ENCODE assay signal across 13 cellular contexts in genomic region chr7:122284608-122285007, GRCh38. TPM values are rescaled to one million over a fixed set of nuclear protein-coding genes. Genes with fewer than 3 reads are reported as not detected.
A peak's percentile ranks its signal among the peaks of the same experiment; 100 is the strongest.
DNase-seq lines count a peak whose midpoint lies in the region; ATAC-seq, FAIRE-seq and TF ChIP-seq lines count a peak whose summit lies in the region.
"Not testable (repeated sequence)": the region's sequence is repeated elsewhere in the genome, so short reads cannot be mapped to it uniquely, and the experiment has no call there.
"Had no signal": no experiment of that assay in that cellular context is flagged by ENCODE, and none has a peak within 500 bp of the region (broad histone marks: within the 10 kb centered on the region; RNA-seq: fewer than 3 reads in every experiment).

No MANE protein-coding gene starts in this region.

- not testable (repeated sequence) for H3K79me2 ChIP-seq in HepG2 (ENCODE audit: insufficient read depth, low read length)

- not testable (repeated sequence) for H3K4me1 Mint-ChIP-seq in progenitor cell of endocrine pancreas (ENCODE audit: low read depth)

- H3K36me3 Mint-ChIP-seq in progenitor cell of endocrine pancreas (ENCODE audit: insufficient read depth): not testable (repeated sequence)

- peaks cover 23% of the 10 kb centered on the region for H3K27me3 Mint-ChIP-seq in progenitor cell of endocrine pancreas

- H3K27ac ChIP-seq in HUES6 (ENCODE audit: low read depth, low read length); HepG2 (ENCODE audit: extremely low read length, insufficient read depth, low read length): not testable (repeated sequence)

- not testable (repeated sequence) for H4K20me1 ChIP-seq in HepG2 (ENCODE audit: insufficient read depth, low read length)

- peak overlapping the region; percentile 96 for H3K27ac Mint-ChIP-seq in progenitor cell of endocrine pancreas

- intact Hi-C loops in HepG2 (cut with micrococcal nuclease; ENCODE audit: unreplicated experiment): not testable (repeated sequence)

- TF ChIP-seq POLR2A in HepG2 (IDR thresholded peaks at IDR 0.05; ENCODE audit: insufficient read depth in 1 of 2, low read depth in 2 of 2, low read length in 2 of 2): not testable (repeated sequence)

- H3K36me3 ChIP-seq in HUES6 (ENCODE audit: control insufficient read depth, insufficient read depth, low read length); HepG2 (replicated peaks in 1 of 2; ENCODE audit: control insufficient read depth in 1 of 2, insufficient read depth in 2 of 2, low read length in 2 of 2): not testable (repeated sequence)

- H3K9me3 Mint-ChIP-seq in progenitor cell of endocrine pancreas (ENCODE audit: low read depth): not testable (repeated sequence)

- not testable (repeated sequence) for TF ChIP-seq CTCF in epithelial cell of esophagus (IDR thresholded peaks at IDR 0.05; ENCODE audit: insufficient read depth, low read depth, low read length, missing control alignments); progenitor cell of endocrine pancreas (IDR thresholded peaks at IDR 0.05; ENCODE audit: unreplicated experiment)
- 0 out of 2 replicates have a peak, but pooled peaks have one; percentile 13 for TF ChIP-seq CTCF in HepG2 (CRISPR knock-in tag; IDR thresholded peaks at IDR 0.05)

- not testable (repeated sequence) for FAIRE-seq in HepG2 (lab: Jason Lieb, UNC)

- CTCF ChIA-PET in HepG2 (lab: Yijun Ruan, JAX; ENCODE audit: low intra/inter-chr PET ratio, low total read pairs): not testable (repeated sequence)

- 74% methylated on average over 12 of the region's 24 CpGs for WGBS in HepG2 (ENCODE audit: low lambda C conversion rate)

- ATAC-seq in HepG2: not testable (repeated sequence)

- not testable (repeated sequence) for H3K27me3 ChIP-seq in HUES6 (ENCODE audit: control insufficient read depth, insufficient read depth, low read length); HepG2 (ENCODE audit: control insufficient read depth in 1 of 2, insufficient read depth in 2 of 2, low read length in 2 of 2)

- H3K4me3 ChIP-seq in HUES6 (ENCODE audit: low read depth, low read length): peak overlapping the region; percentile 55
- peak overlapping the region; percentile 5 for H3K4me3 ChIP-seq in epithelial cell of esophagus (ENCODE audit: low read length)
- not testable (repeated sequence) for H3K4me3 ChIP-seq in HepG2 (replicated peaks in 1 of 3; ENCODE audit: insufficient read depth in 1 of 3, low read depth in 2 of 3, low read length in 3 of 3)

- not testable (repeated sequence) for H2AFZ ChIP-seq in HepG2 (ENCODE audit: low read length)

- H3K9ac ChIP-seq in HUES6 (ENCODE audit: low read length): peak overlapping the region; percentile 31
- not testable (repeated sequence) for H3K9ac ChIP-seq in HepG2 (ENCODE audit: insufficient read depth, low read depth, low read length)

- not testable (repeated sequence) for TF ChIP-seq EP300 in HepG2 (IDR thresholded peaks at IDR 0.05; ENCODE audit: low read depth in 2 of 2, low read length in 2 of 2); HepG2 (CRISPR knock-in tag; IDR thresholded peaks at IDR 0.05; ENCODE audit: borderline replicate concordance)

- BruUV-seq in HepG2 (replicated peaks; lab: Mats Ljungman, UMichigan): not testable (repeated sequence)

- peak overlapping the region; percentile 36; the same call in 1 of the 2 replicates for H3K4me2 ChIP-seq in HepG2 (ENCODE audit: low read depth, low read length)

- H3K4me3 Mint-ChIP-seq in progenitor cell of endocrine pancreas (ENCODE audit: low read depth): peak overlapping the region; percentile 79

- TF ChIP-seq RAD21 in HepG2 (CRISPR knock-in tag; IDR thresholded peaks at IDR 0.05): not testable (repeated sequence)

- H3K4me1 ChIP-seq in HUES6 (ENCODE audit: control insufficient read depth, insufficient read depth, low read length); HepG2 (ENCODE audit: insufficient read depth, low read length): not testable (repeated sequence)

- in situ Hi-C loops in HepG2 (cut with HindIII; ENCODE audit: extremely low pct_ligation_motif_present, low pct_unique_long_range_greater_than_20kb): not testable (repeated sequence)

- not testable (repeated sequence) for H3K9me3 ChIP-seq in HUES6 (ENCODE audit: control insufficient read depth, insufficient read depth, low read depth, low read length); HepG2 (ENCODE audit: low read length)

- POLR2A ChIA-PET in HepG2 (lab: Yijun Ruan, JAX): not testable (repeated sequence)

- DNase-seq in DMS53 (lab: John Stamatoyannopoulos, UW) (peak; percentile 64), NCI-H748 (lab: John Stamatoyannopoulos, UW; ENCODE audit: unreplicated experiment) (peak; percentile 37), SW480 (ENCODE audit: low spot score) (peak; percentile 23)
- DNase-seq in epithelial cell of esophagus (ENCODE audit: low read depth); HepG2 (ENCODE audit: low spot score); progenitor cell of endocrine pancreas (ENCODE audit: low spot score, unreplicated experiment): not testable (repeated sequence)

TF ChIP-seq in HepG2, 621 proteins besides CTCF, POLR2A, EP300 and RAD21:
- TF ChIP-seq ZBTB14 (CRISPR knock-in tag; IDR thresholded peaks at IDR 0.05) (peak; percentile 69), YY1 (IDR thresholded peaks at IDR 0.05; ENCODE audit: insufficient read depth, insufficient replicate concordance, low read depth, low read length) (peak; percentile 33)

RNA-seq across cellular contexts. Expression of gene FEZF1, which starts 19.9 kb away (rescaled TPM):
- not detected in 2 replicates for total RNA-seq in HepG2 (2016; rRNA removed; fragmentation: Illumina TruSeq; extraction: Trizol)
- not detected in 2 replicates for total RNA-seq in HepG2 (2016; cell fraction: cytosol; rRNA removed; fragmentation: Illumina TruSeq; extraction: Trizol; ENCODE audit: low read depth)
- not detected in 2 replicates for total RNA-seq in HepG2 (2016; cell fraction: insoluble cytoplasmic fraction; rRNA removed; fragmentation: Illumina TruSeq; extraction: Trizol)
- not detected in 2 replicates for total RNA-seq in HepG2 (2016; cell fraction: membrane; rRNA removed; fragmentation: Illumina TruSeq; extraction: Trizol)
- not detected in 2 replicates for total RNA-seq in HepG2 (2016; cell fraction: nucleus; rRNA removed; fragmentation: Illumina TruSeq; extraction: Trizol)
- polyA plus RNA-seq in HepG2 (2011; rRNA removed): not detected in 2 replicates
- polyA plus RNA-seq in HepG2 (2011; cell fraction: cytosol; rRNA removed): not detected in 2 replicates
- not detected in 2 replicates for polyA plus RNA-seq in HepG2 (2011; cell fraction: nucleus; rRNA removed)
- polyA plus RNA-seq in HepG2 (2012): not detected in 2 replicates
- polyA plus RNA-seq in HepG2 (2016; cell fraction: cytosol; fragmentation: Illumina TruSeq; extraction: Trizol; ENCODE audit: low read depth): not detected in 2 replicates
- not detected in 2 replicates for polyA plus RNA-seq in HepG2 (2016; cell fraction: insoluble cytoplasmic fraction; fragmentation: Illumina TruSeq; extraction: Trizol; ENCODE audit: low read depth)
- not detected in 2 replicates for polyA plus RNA-seq in HepG2 (2016; cell fraction: membrane; fragmentation: Illumina TruSeq; extraction: Trizol; ENCODE audit: low read depth)
- not detected in 2 replicates for polyA plus RNA-seq in HepG2 (2016; cell fraction: nucleus; fragmentation: Illumina TruSeq; extraction: Trizol; ENCODE audit: insufficient read depth, low read depth)
- not detected in 2 replicates for polyA minus RNA-seq in HepG2 (2011; rRNA and poly(A)+ RNA removed; ENCODE audit: low replicate concordance)
- polyA minus RNA-seq in HepG2 (2011; cell fraction: cytosol; rRNA and poly(A)+ RNA removed): not detected in 2 replicates
- polyA minus RNA-seq in HepG2 (2011; cell fraction: nucleus; rRNA and poly(A)+ RNA removed): not detected in 2 replicates
- total RNA-seq in progenitor cell of endocrine pancreas: not detected in 2 replicates
- total RNA-seq: CD4-positive, CD25-positive, alpha-beta regulatory T cell; G401; HT-29; M059J; SJCRH30 had no signal
- polyA plus RNA-seq: CD4-positive, CD25-positive, alpha-beta regulatory T cell; IgD-negative memory B cell had no signal
